In genomic region chr9:85804993-85805788, GRCh38 we compare ENCODE assay signal across 8 cellular contexts.
DNase-seq lines count a peak whose midpoint lies in the region; ATAC-seq, FAIRE-seq and TF ChIP-seq lines count a peak whose summit lies in the region.
"Not testable (repeated sequence)": the region's sequence is repeated elsewhere in the genome, so short reads cannot be mapped to it uniquely, and the experiment has no call there.

No MANE protein-coding gene starts in this region.

- peak overlapping the region; percentile 62 for H3K27ac ChIP-seq in DND-41 (ENCODE audit: low read length)

- peak overlapping the region; percentile 91 for H3K4me3 Mint-ChIP-seq in activated T-helper 17 cell treated with anti-CD3 and anti-CD28 coated beads, Interleukin-2, amount 50 U/mL, for 72 hours
- peak overlapping the region; percentile 90 for H3K4me3 Mint-ChIP-seq in natural killer cell
- peak overlapping the region; percentile 79 for H3K4me3 Mint-ChIP-seq in stimulated activated memory B cell treated with anti-CD40 and anti-IgM and Interleukin-4, amounts not matched to agents 10 μg/mL and 1 μg/mL and 100 μg/mL, for 72 hours

- not testable (repeated sequence) for H3K27me3 ChIP-seq in DND-41 (ENCODE audit: insufficient read depth, low read length, poor library complexity)

- not testable (repeated sequence) for H4K20me1 ChIP-seq in DND-41 (ENCODE audit: insufficient read depth, low read length)

- intact Hi-C loops in natural killer cell (cut with micrococcal nuclease): not testable (repeated sequence)

- FAIRE-seq in RCC 7860 (lab: Jason Lieb, UNC): not testable (repeated sequence)

- H3K27me3 Mint-ChIP-seq in activated T-helper 17 cell treated with anti-CD3 and anti-CD28 coated beads, Interleukin-2, amount 50 U/mL, for 72 hours; natural killer cell (ENCODE audit: low read depth in 2 of 2); stimulated activated memory B cell treated with anti-CD40 and anti-IgM and Interleukin-4, amounts not matched to agents 10 μg/mL and 1 μg/mL and 100 μg/mL, for 72 hours: not testable (repeated sequence)

- not testable (repeated sequence) for TF ChIP-seq RAD21 in Ishikawa (IDR thresholded peaks at IDR 0.05; ENCODE audit: low read depth)

- H3K4me1 Mint-ChIP-seq in activated T-helper 17 cell treated with anti-CD3 and anti-CD28 coated beads, Interleukin-2, amount 50 U/mL, for 72 hours: not testable (repeated sequence)
- peaks cover 15 to 19% of the 10 kb centered on the region in 2 donors for H3K4me1 Mint-ChIP-seq in natural killer cell
- peaks cover 13% of the 10 kb centered on the region for H3K4me1 Mint-ChIP-seq in stimulated activated memory B cell treated with anti-CD40 and anti-IgM and Interleukin-4, amounts not matched to agents 10 μg/mL and 1 μg/mL and 100 μg/mL, for 72 hours

- TF ChIP-seq EP300 in Ishikawa (IDR thresholded peaks at IDR 0.05; ENCODE audit: borderline replicate concordance): not testable (repeated sequence)

- ATAC-seq in DND-41 (ENCODE audit: insufficient read depth, low read depth) (peak; percentile 89), GM21723 (IDR thresholded peaks at IDR 0.05; ENCODE audit: unreplicated experiment) (peak; percentile 80), natural killer cell (peak; percentile 81 to 88 (median 84))
- ATAC-seq in activated T-helper 17 cell treated with anti-CD3 and anti-CD28 coated beads, Interleukin-2, amount 50 U/mL, for 72 hours (replicated peaks): peak; percentile 83
- ATAC-seq in stimulated activated memory B cell treated with anti-CD40 and anti-IgM and Interleukin-4, amounts not matched to agents 10 μg/mL and 1 μg/mL and 100 μg/mL, for 72 hours: peak; percentile 91

- TF ChIP-seq CTCF in DND-41 (IDR thresholded peaks at IDR 0.05; ENCODE audit: borderline replicate concordance, extremely low read depth, low read length, poor library complexity, severe bottlenecking); fibroblast of the aortic adventitia (IDR thresholded peaks at IDR 0.05; ENCODE audit: insufficient read depth, low read length); natural killer cell (IDR thresholded peaks at IDR 0.05): not testable (repeated sequence)

- peak overlapping the region; percentile 47 to 71 for H3K4me3 ChIP-seq in DND-41 (ENCODE audit: low read depth in 1 of 2, low read length in 2 of 2)
- H3K4me3 ChIP-seq in fibroblast of the aortic adventitia (ENCODE audit: low read depth, low read length): peak overlapping the region; percentile 75

- H3K9ac ChIP-seq in DND-41 (ENCODE audit: low read depth, low read length): peak overlapping the region; percentile 75

- H3K27ac Mint-ChIP-seq in activated T-helper 17 cell treated with anti-CD3 and anti-CD28 coated beads, Interleukin-2, amount 50 U/mL, for 72 hours: not testable (repeated sequence)
- peak overlapping the region in 1 of 2 donors; percentile 89 for H3K27ac Mint-ChIP-seq in natural killer cell
- peak overlapping the region; percentile 69 for H3K27ac Mint-ChIP-seq in stimulated activated memory B cell treated with anti-CD40 and anti-IgM and Interleukin-4, amounts not matched to agents 10 μg/mL and 1 μg/mL and 100 μg/mL, for 72 hours

- peaks cover 19% of the 10 kb centered on the region for H3K36me3 Mint-ChIP-seq in activated T-helper 17 cell treated with anti-CD3 and anti-CD28 coated beads, Interleukin-2, amount 50 U/mL, for 72 hours (ENCODE audit: low read depth)
- not testable (repeated sequence) for H3K36me3 Mint-ChIP-seq in natural killer cell; stimulated activated memory B cell treated with anti-CD40 and anti-IgM and Interleukin-4, amounts not matched to agents 10 μg/mL and 1 μg/mL and 100 μg/mL, for 72 hours

- not testable (repeated sequence) for H3K9me3 Mint-ChIP-seq in activated T-helper 17 cell treated with anti-CD3 and anti-CD28 coated beads, Interleukin-2, amount 50 U/mL, for 72 hours; natural killer cell; stimulated activated memory B cell treated with anti-CD40 and anti-IgM and Interleukin-4, amounts not matched to agents 10 μg/mL and 1 μg/mL and 100 μg/mL, for 72 hours

- not testable (repeated sequence) for H3K9me3 ChIP-seq in DND-41 (ENCODE audit: insufficient read depth, low read length, severe bottlenecking)

- DNase-seq in DND-41: peak; percentile 83
- peak; percentile 11 for DNase-seq in RCC 7860 (ENCODE audit: low spot score)
- DNase-seq in fibroblast of the aortic adventitia (ENCODE audit: low read depth): peak; percentile 47
- peak; percentile 65 for DNase-seq in natural killer cell

- peaks cover 16% of the 10 kb centered on the region for H3K36me3 ChIP-seq in DND-41 (ENCODE audit: insufficient read depth, low read length)

- H2AFZ ChIP-seq in DND-41 (ENCODE audit: low read depth, low read length): peak overlapping the region; percentile 77

- peaks cover 20% of the 10 kb centered on the region for H3K79me2 ChIP-seq in DND-41 (ENCODE audit: insufficient read depth, low read length)

- H3K4me2 ChIP-seq in DND-41 (ENCODE audit: insufficient read depth, low read length): peak overlapping the region; percentile 71

- H3K4me1 ChIP-seq in DND-41 (ENCODE audit: insufficient read depth, low read length): peaks cover 18% of the 10 kb centered on the region

TF ChIP-seq in Ishikawa, 13 proteins besides CTCF, POLR2A, EP300 and RAD21:
- peak; percentile 67 for TF ChIP-seq USF1 (IDR thresholded peaks at IDR 0.05)
- peak; percentile 44; the same call in 1 of the 2 replicates for TF ChIP-seq MAX (IDR thresholded peaks at IDR 0.05)
- TF ChIP-seq EGR1 (IDR thresholded peaks at IDR 0.05): peak; percentile 53; the same call in 1 of the 2 replicates

Comparison
In these comparisons a context has a peak if more than half of its experiments do, and no peak if none do; other contexts are left out.
1. Peak in every context shown above with its lines: DNase-seq, ATAC-seq, H3K4me3 ChIP-seq and H3K27ac ChIP-seq.
2. DNase-seq: peak in every context shown above with its lines; median percentile 83 in DND-41; 65 in natural killer cell; 47 in fibroblast of the aortic adventitia; 11 in RCC 7860.